In the genomic region with DNA sequence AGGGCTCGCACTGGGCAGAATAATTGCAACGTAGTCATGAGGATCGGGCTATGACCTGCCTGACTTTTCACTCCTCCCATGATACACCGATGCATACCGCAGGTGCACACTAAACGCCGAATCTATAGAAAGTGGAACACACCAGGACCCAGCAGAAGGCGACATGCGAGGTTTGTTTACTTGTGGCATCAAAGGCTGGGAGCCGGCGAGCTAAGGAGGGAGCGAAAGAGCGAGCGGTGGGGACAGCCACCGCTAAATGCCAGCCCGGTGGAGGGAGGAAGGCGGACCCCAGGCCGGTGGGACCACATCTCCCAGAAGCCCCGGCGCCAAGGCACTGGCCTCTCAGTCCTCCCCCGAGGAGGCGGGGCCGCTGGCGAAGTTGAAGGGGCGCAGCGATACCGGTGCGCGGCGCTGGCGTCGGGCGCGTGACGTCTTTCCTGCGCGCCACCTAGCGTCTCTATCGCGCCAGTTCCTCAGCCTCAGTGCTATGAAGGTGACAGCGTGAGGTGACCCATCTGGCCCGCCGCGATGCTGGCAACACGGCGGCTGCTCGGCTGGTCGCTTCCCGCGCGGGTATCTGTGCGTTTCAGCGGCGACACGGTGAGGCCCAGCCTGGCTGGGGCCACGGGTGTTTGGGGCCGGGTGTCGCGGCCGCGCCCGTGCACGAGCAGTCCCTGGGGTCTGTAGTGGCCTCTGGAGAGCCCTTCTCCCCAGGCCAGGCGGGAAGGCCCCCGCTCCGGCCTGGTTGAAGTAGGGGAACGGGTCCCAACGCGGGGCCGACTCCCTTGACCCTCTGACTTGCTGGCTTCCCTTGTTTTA, we compare ENCODE assay signal across 8 cellular contexts. TPM values are rescaled to one million over a fixed set of nuclear protein-coding genes. Genes with fewer than 3 reads are reported as not detected.
A peak's percentile ranks its signal among the peaks of the same experiment; 100 is the strongest.
DNase-seq lines count a peak whose midpoint lies in the region; ATAC-seq and TF ChIP-seq lines count a peak whose summit lies in the region.

A gene (plus strand): TSS at position 460 of the 819 bp plus-strand sequence. CDS start 69 bp downstream, at position 529.

- H3K4me1 ChIP-seq in esophagus (ENCODE audit: control insufficient read depth in 2 of 2, insufficient read depth in 2 of 2, low read length in 1 of 2), result peaks cover 2 to 6% of the 10 kb centered on the region in 2 donors

- peaks cover 6% of the 10 kb centered on the region for H3K27me3 Mint-ChIP-seq in activated T-cell treated with anti-CD3 and anti-CD28 coated beads, Interleukin-2, amount 50 U/mL, for 4 hours (ENCODE audit: low read depth)

- H3K4me1 Mint-ChIP-seq in activated T-cell treated with anti-CD3 and anti-CD28 coated beads, Interleukin-2, amount 50 U/mL, for 4 hours (ENCODE audit: low read depth), result peaks cover 20% of the 10 kb centered on the region

- peaks cover 15% of the 10 kb centered on the region for H3K36me3 Mint-ChIP-seq in activated T-cell treated with anti-CD3 and anti-CD28 coated beads, Interleukin-2, amount 50 U/mL, for 4 hours (ENCODE audit: insufficient read depth)

- peak within 1 kb of the TSS; percentile 80 to 83 for H3K27ac ChIP-seq in esophagus (ENCODE audit: low read depth in 2 of 2, low read length in 1 of 2)

- H3K9me3 Mint-ChIP-seq in activated T-cell treated with anti-CD3 and anti-CD28 coated beads, Interleukin-2, amount 50 U/mL, for 4 hours, result no peaks in the 10 kb centered on the region

- peak within 1 kb of the TSS; percentile 93 for H3K4me3 Mint-ChIP-seq in activated T-cell treated with anti-CD3 and anti-CD28 coated beads, Interleukin-2, amount 50 U/mL, for 4 hours

- WGBS in esophagus, 2 donors, result 1% methylated on average over 68 to 70 of the region's 70 CpGs

- peak; percentile 90 for ATAC-seq in GM21619 (IDR thresholded peaks at IDR 0.05; ENCODE audit: unreplicated experiment)
- ATAC-seq in activated T-cell treated with anti-CD3 and anti-CD28 coated beads, Interleukin-2, amount 50 U/mL, for 4 hours, result peak; percentile 99 to 100

- peak within 1 kb of the TSS; percentile 77 to 94 for H3K4me3 ChIP-seq in esophagus (ENCODE audit: low read depth in 1 of 2, low read length in 2 of 2)

- no peaks in the 10 kb centered on the region for H3K9me3 ChIP-seq in esophagus (ENCODE audit: control insufficient read depth in 2 of 2, insufficient read depth in 1 of 2, low read depth in 1 of 2, low read length in 1 of 2)

- H3K27me3 ChIP-seq in esophagus (ENCODE audit: control insufficient read depth in 1 of 2, insufficient read depth in 2 of 2, low read length in 2 of 2), result no peaks in the 10 kb centered on the region

- H3K36me3 ChIP-seq in esophagus (ENCODE audit: control insufficient read depth in 2 of 2, insufficient read depth in 2 of 2, low read length in 1 of 2), result peaks cover 18 to 22% of the 10 kb centered on the region in 2 donors

- peak; percentile 97 for DNase-seq in DMS53 treated with DMSO at 0.1 percent for 48 hours (lab: John Stamatoyannopoulos, UW; ENCODE audit: unreplicated experiment)
- peak; percentile 97 for DNase-seq in KG1 (lab: John Stamatoyannopoulos, UW)
- DNase-seq in activated T-cell treated with anti-CD3 and anti-CD28 coated beads, Interleukin-2, amount 50 U/mL, for 4 hours, result peak; percentile 96
- DNase-seq in myocyte (ENCODE audit: low read depth), result peak; percentile 96
- DNase-seq in stimulated activated CD8-positive, alpha-beta memory T cell treated with anti-CD3 and anti-CD28 coated beads, Interleukin-7, amount 100 ng/mL, for 48 hours (ENCODE audit: extremely low read depth in 1 of 2, low read depth in 1 of 2), result peak; percentile 92 to 96

TF ChIP-seq in PFSK-1, 5 proteins besides CTCF, POLR2A, EP300 and RAD21:
- 0 out of 2 replicates have a peak, but pooled peaks have one; percentile 51 for TF ChIP-seq SIN3A (IDR thresholded peaks at IDR 0.05; ENCODE audit: borderline replicate concordance, insufficient read depth, low read length)
- TF ChIP-seq, protein P1, sequence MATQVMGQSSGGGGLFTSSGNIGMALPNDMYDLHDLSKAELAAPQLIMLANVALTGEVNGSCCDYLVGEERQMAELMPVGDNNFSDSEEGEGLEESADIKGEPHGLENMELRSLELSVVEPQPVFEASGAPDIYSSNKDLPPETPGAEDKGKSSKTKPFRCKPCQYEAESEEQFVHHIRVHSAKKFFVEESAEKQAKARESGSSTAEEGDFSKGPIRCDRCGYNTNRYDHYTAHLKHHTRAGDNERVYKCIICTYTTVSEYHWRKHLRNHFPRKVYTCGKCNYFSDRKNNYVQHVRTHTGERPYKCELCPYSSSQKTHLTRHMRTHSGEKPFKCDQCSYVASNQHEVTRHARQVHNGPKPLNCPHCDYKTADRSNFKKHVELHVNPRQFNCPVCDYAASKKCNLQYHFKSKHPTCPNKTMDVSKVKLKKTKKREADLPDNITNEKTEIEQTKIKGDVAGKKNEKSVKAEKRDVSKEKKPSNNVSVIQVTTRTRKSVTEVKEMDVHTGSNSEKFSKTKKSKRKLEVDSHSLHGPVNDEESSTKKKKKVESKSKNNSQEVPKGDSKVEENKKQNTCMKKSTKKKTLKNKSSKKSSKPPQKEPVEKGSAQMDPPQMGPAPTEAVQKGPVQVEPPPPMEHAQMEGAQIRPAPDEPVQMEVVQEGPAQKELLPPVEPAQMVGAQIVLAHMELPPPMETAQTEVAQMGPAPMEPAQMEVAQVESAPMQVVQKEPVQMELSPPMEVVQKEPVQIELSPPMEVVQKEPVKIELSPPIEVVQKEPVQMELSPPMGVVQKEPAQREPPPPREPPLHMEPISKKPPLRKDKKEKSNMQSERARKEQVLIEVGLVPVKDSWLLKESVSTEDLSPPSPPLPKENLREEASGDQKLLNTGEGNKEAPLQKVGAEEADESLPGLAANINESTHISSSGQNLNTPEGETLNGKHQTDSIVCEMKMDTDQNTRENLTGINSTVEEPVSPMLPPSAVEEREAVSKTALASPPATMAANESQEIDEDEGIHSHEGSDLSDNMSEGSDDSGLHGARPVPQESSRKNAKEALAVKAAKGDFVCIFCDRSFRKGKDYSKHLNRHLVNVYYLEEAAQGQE (IDR thresholded peaks at IDR 0.05; ENCODE audit: insufficient read depth in 1 of 2, low read depth in 2 of 2, low read length in 2 of 2), result peak; percentile 25 to 44; a peak in 1 of 4 replicates
- TF ChIP-seq FOXP2 (optimal IDR thresholded peaks at IDR 0.05; ENCODE audit: borderline replicate concordance, extremely low read depth, extremely low read length, insufficient read depth), result peak; percentile 97
- TF ChIP-seq TAF1 (IDR thresholded peaks at IDR 0.05; ENCODE audit: borderline replicate concordance, insufficient read depth, low read length), result peak; percentile 55; the same call in 1 of the 2 replicates
- peak; percentile 84 for TF ChIP-seq POLR2AphosphoS5 (IDR thresholded peaks at IDR 0.05; ENCODE audit: low read depth, low read length)

RNA-seq across cellular contexts. Expression of the gene that starts here (rescaled TPM):
- 572 TPM for polyA plus RNA-seq in PFSK-1 (2012; ENCODE audit: insufficient read length, low read depth)
- total RNA-seq in activated T-cell treated with anti-CD3 and anti-CD28 coated beads, Interleukin-2, amount 50 U/mL, for 4 hours, result 100 to 1,000 TPM; 338 to 353 (median 350) TPM
- polyA plus RNA-seq in esophagus, result 100 to 1,000 TPM; 122 to 137 TPM
- total RNA-seq in myocyte, result 195 and 214 TPM in 2 replicates
- 168 TPM for polyA plus RNA-seq in myocyte (2012)

Comparison
In these comparisons a context has a peak if more than half of its experiments do, and no peak if none do; other contexts are left out.
1. Peak in every context shown above with its lines: DNase-seq, ATAC-seq, H3K4me3 ChIP-seq and H3K27ac ChIP-seq.